8 cellular contexts compared by ENCODE assay signal in genomic region chr6:30829016-30829415, GRCh38. TPM values are rescaled to one million over a fixed set of nuclear protein-coding genes. Genes with fewer than 3 reads are reported as not detected.
DNase-seq lines count a peak whose midpoint lies in the region; ATAC-seq, FAIRE-seq and TF ChIP-seq lines count a peak whose summit lies in the region.

No MANE protein-coding gene starts in this region.

- no peaks in the 10 kb centered on the region for H3K27me3 ChIP-seq in keratinocyte (ENCODE audit: control insufficient read depth, extremely low read depth, insufficient read depth, low read length)
- H3K27me3 ChIP-seq in stomach = no peaks in the 10 kb centered on the region

- no peak for ATAC-seq in activated T-helper 17 cell treated with anti-CD3 and anti-CD28 coated beads, Interleukin-2, amount 50 U/mL, for 72 hours (replicated peaks)
- no peak for ATAC-seq in HG03520 (IDR thresholded peaks at IDR 0.05; ENCODE audit: unreplicated experiment)

- peak overlapping the region; percentile 6 for H3K9ac ChIP-seq in keratinocyte (ENCODE audit: control insufficient read depth, extremely low read depth, insufficient read depth, low read length)

- no peaks in the 10 kb centered on the region for H4K20me1 ChIP-seq in keratinocyte (ENCODE audit: control insufficient read depth, extremely low read depth, insufficient read depth, low read length)

- H3K79me2 ChIP-seq in keratinocyte (ENCODE audit: control insufficient read depth, insufficient read depth, low read length) = no peaks in the 10 kb centered on the region

- H3K9me1 ChIP-seq in keratinocyte (ENCODE audit: control insufficient read depth, extremely low read depth, insufficient read depth, low read length) = no peaks in the 10 kb centered on the region

- H3K4me3 Mint-ChIP-seq in activated T-helper 17 cell treated with anti-CD3 and anti-CD28 coated beads, Interleukin-2, amount 50 U/mL, for 72 hours = peak overlapping the region; percentile 94

- H2AFZ ChIP-seq in keratinocyte (ENCODE audit: control insufficient read depth, low read length) = no peak overlapping the region

- intact Hi-C loops in stomach (cut with DNase I; ENCODE audit: low total_unique reads) = loop anchor here (10.0 kb wide), 1 partner anchor 84 kb away; the partner anchor contains the start of genes FLOT1 and IER3

- H3K4me3 ChIP-seq in keratinocyte (ENCODE audit: control insufficient read depth in 2 of 3, extremely low read depth in 1 of 3, insufficient read depth in 2 of 3, low read depth in 1 of 3, low read length in 3 of 3) (no peak overlapping the region), stomach (peak overlapping the region in 2 of 4 donors; percentile 12 to 35)

- TF ChIP-seq EP300 in stomach (IDR thresholded peaks at IDR 0.05) = no peak

- H3K27ac ChIP-seq in keratinocyte (ENCODE audit: control insufficient read depth, insufficient read depth, low read length) (peak overlapping the region; percentile 51), stomach (peak overlapping the region in 4 of 5 donors; percentile 59 to 82 (median 73))

- no peak for TF ChIP-seq CTCF in keratinocyte (optimal IDR thresholded peaks at IDR 0.05 in 1 of 3, IDR thresholded peaks at IDR 0.05 in 1 of 3, conservative IDR thresholded peaks at IDR 0.05 in 1 of 3; ENCODE audit: extremely low read depth in 1 of 3, insufficient read depth in 2 of 3, low read length in 3 of 3)
- no peak for TF ChIP-seq CTCF in stomach (IDR thresholded peaks at IDR 0.05)

- dilution Hi-C loops in keratinocyte (cut with MboI; ENCODE audit: extremely low pct_ligation_motif_present, low sequenced_read_pairs) = no loop called here

- peaks cover 28% of the 10 kb centered on the region for H3K4me1 Mint-ChIP-seq in activated T-helper 17 cell treated with anti-CD3 and anti-CD28 coated beads, Interleukin-2, amount 50 U/mL, for 72 hours

- H3K9me3 Mint-ChIP-seq in activated T-helper 17 cell treated with anti-CD3 and anti-CD28 coated beads, Interleukin-2, amount 50 U/mL, for 72 hours = no peaks in the 10 kb centered on the region

- no peaks in the 10 kb centered on the region for H3K27me3 Mint-ChIP-seq in activated T-helper 17 cell treated with anti-CD3 and anti-CD28 coated beads, Interleukin-2, amount 50 U/mL, for 72 hours

- peak overlapping the region; percentile 99 for H3K27ac Mint-ChIP-seq in activated T-helper 17 cell treated with anti-CD3 and anti-CD28 coated beads, Interleukin-2, amount 50 U/mL, for 72 hours

- WGBS in stomach, 5 donors = 85 to 91% (median 91%) methylated on average over 4 of the region's 4 CpGs

- H3K4me2 ChIP-seq in keratinocyte (ENCODE audit: control insufficient read depth, extremely low read depth, insufficient read depth, low read depth, low read length) = peak overlapping the region; percentile 22

- DNase-seq in activated CD4-positive, alpha-beta T cell treated with anti-CD3 and anti-CD28 coated beads, Interleukin-2, amount 50 U/mL, for 48 hours = peak; percentile 16 to 19
- no peak for DNase-seq in activated CD4-positive, alpha-beta T cell treated with anti-CD3 and anti-CD28 coated beads, Interleukin-2, amount 50 U/mL, for 4 hours
- DNase-seq in keratinocyte (ENCODE audit: low read depth, low spot score) = no peak
- no peak for DNase-seq in stomach
- DNase-seq in inferior parietal cortex (ENCODE audit: extremely low spot score) = no peak
- DNase-seq in central memory CD4-positive, alpha-beta T cell = no peak

- no peaks in the 10 kb centered on the region for H3K36me3 ChIP-seq in keratinocyte (ENCODE audit: control insufficient read depth in 2 of 2, extremely low read depth in 1 of 2, insufficient read depth in 2 of 2, low read length in 2 of 2)
- H3K36me3 ChIP-seq in stomach = no peaks in the 10 kb centered on the region

- FAIRE-seq in keratinocyte (lab: Jason Lieb, UNC) = no peak

- H3K4me1 ChIP-seq in keratinocyte (ENCODE audit: control insufficient read depth, extremely low read depth, insufficient read depth, low read length) (peaks cover 26% of the 10 kb centered on the region), stomach (peaks cover 17 to 36% (median 22%) of the 10 kb centered on the region in 4 donors)

- H3K9me3 ChIP-seq in keratinocyte (ENCODE audit: control insufficient read depth, low read depth, low read length) (no peaks in the 10 kb centered on the region), stomach (no peaks in the 10 kb centered on the region)

- no peak for TF ChIP-seq POLR2A in stomach (IDR thresholded peaks at IDR 0.05)

- peaks cover 63% of the 10 kb centered on the region for H3K36me3 Mint-ChIP-seq in activated T-helper 17 cell treated with anti-CD3 and anti-CD28 coated beads, Interleukin-2, amount 50 U/mL, for 72 hours (ENCODE audit: low read depth)

RNA-seq across cellular contexts. Expression of gene DDR1, which starts 55.3 kb away (rescaled TPM):
- 10 to 100 TPM in 1 of 2 donors, 1 to 10 TPM in 1; 3.0 to 19.5 TPM for total RNA-seq in activated T-helper 17 cell treated with anti-CD3 and anti-CD28 coated beads, Interleukin-2, amount 50 U/mL, for 72 hours
- polyA plus RNA-seq in keratinocyte (104 to 178 TPM (median 152 TPM) in 3 replicates), stomach (10 to 100 TPM; 17.6 to 88.7 (median 49.4) TPM)
- 28.2 TPM for polyA plus RNA-seq in keratinocyte (2011; ENCODE audit: low read depth)
- polyA plus RNA-seq in keratinocyte (2011; cell fraction: cytosol; rRNA removed) = 52.6 and 78.8 TPM in 2 replicates
- 361 and 438 TPM in 2 replicates for polyA plus RNA-seq in keratinocyte (2011; cell fraction: nucleus; rRNA removed)
- polyA plus RNA-seq in keratinocyte (2012; ENCODE audit: low replicate concordance) = 113 and 227 TPM in 2 replicates
- 175 to 367 TPM (median 287 TPM) in 3 replicates for polyA minus RNA-seq in keratinocyte
- polyA minus RNA-seq in keratinocyte (2011; cell fraction: cytosol; rRNA and poly(A)+ RNA removed) = 399 TPM
- 550 and 554 TPM in 2 replicates for polyA minus RNA-seq in keratinocyte (2011; cell fraction: nucleus; rRNA and poly(A)+ RNA removed)
- 100 to 1,000 TPM in 3 of 5 donors, 10 to 100 TPM in 2; 51.3 to 144 (median 109) TPM for total RNA-seq in stomach

Comparison
In these comparisons a context has a peak if more than half of its experiments do, and no peak if none do; other contexts are left out.
1. DNase-seq: peak in activated CD4-positive, alpha-beta T cell treated with anti-CD3 and anti-CD28 coated beads, Interleukin-2, amount 50 U/mL, for 48 hours (2 of 2); none in activated CD4-positive, alpha-beta T cell treated with anti-CD3 and anti-CD28 coated beads, Interleukin-2, amount 50 U/mL, for 4 hours (0 of 2), keratinocyte (single experiment), stomach (single experiment), inferior parietal cortex (single experiment) and central memory CD4-positive, alpha-beta T cell (single experiment).